ENCODE assay signal across 8 cellular contexts in the genomic region with DNA sequence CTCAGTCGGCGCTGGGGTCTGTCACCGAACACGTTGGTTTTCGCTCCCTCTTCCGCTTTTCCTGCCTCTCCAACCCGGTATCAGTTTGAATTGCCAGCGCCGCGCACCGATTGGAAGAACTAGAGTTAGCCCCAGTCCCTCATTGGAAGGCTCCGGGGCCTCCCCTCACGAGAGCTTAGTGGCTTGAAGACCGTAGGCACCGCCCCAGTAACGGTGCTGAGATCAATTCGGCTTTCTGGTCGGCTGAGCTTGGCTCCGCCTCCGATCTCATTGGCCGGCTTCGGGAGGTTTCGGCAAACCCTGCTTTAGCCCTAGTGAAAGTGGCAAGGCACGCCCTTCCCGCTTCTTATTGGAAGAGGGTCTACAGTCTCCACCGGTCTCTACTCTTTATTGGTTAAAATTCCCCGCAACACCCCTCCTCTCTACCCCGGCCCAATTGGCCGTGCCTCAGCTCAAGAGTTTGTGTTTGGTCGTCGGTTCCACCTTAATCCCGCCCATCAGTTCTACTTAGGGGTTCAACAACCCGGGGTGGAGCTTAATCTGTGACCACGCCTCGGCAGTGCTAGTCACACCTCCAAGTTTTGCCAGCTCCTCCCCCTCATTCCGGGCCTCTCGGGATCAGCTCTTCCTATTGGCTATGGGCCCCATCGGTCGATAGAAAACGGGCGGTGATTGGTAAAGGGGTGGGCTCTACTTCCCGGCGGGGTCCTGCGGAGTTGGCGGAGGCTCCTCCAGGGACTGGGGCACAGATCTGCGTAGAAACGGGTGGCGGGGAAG. TPM values are rescaled to one million over a fixed set of nuclear protein-coding genes. Genes with fewer than 3 reads are reported as not detected.
A peak's percentile ranks its signal among the peaks of the same experiment; 100 is the strongest.
DNase-seq lines count a peak whose midpoint lies in the region; ATAC-seq and TF ChIP-seq lines count a peak whose summit lies in the region.
"Not testable (repeated sequence)": the region's sequence is repeated elsewhere in the genome, so short reads cannot be mapped to it uniquely, and the experiment has no call there.
"Had no signal": no experiment of that assay in that cellular context is flagged by ENCODE, and none has a peak within 500 bp of the region (broad histone marks: within the 10 kb centered on the region; RNA-seq: fewer than 3 reads in every experiment).

A gene (minus strand): TSS at position 63 of the 777 bp plus-strand sequence. CDS start 845 bp downstream, outside the sequence.

- H3K4me3 Mint-ChIP-seq in activated naive CD8-positive, alpha-beta T cell treated with anti-CD3 and anti-CD28 coated beads, Interleukin-2, amount 10 ng/mL, durations not matched to agents 7 days and 5 days, result not testable (repeated sequence)

- H3K27ac ChIP-seq in RWPE2 (ENCODE audit: poor library complexity, severe bottlenecking); lung (ENCODE audit: low read depth in 1 of 2, low read length in 1 of 2): not testable (repeated sequence)

- no CpG with 5 or more reads among the region's 48 CpGs for WGBS in lung, 2 donors

- not testable (repeated sequence) for H3K27me3 Mint-ChIP-seq in activated naive CD8-positive, alpha-beta T cell treated with anti-CD3 and anti-CD28 coated beads, Interleukin-2, amount 10 ng/mL, durations not matched to agents 7 days and 5 days

- H3K9me3 Mint-ChIP-seq in activated naive CD8-positive, alpha-beta T cell treated with anti-CD3 and anti-CD28 coated beads, Interleukin-2, amount 10 ng/mL, durations not matched to agents 7 days and 5 days, result not testable (repeated sequence)

- not testable (repeated sequence) for H3K9me3 ChIP-seq in RWPE2 (ENCODE audit: severe bottlenecking); lung (ENCODE audit: control insufficient read depth in 2 of 2, insufficient read depth in 1 of 2, low read length in 1 of 2)

- H3K27me3 ChIP-seq in RWPE2 (ENCODE audit: insufficient read depth, poor library complexity, severe bottlenecking); lung (ENCODE audit: control insufficient read depth, insufficient read depth): not testable (repeated sequence)

- POLR2A ChIA-PET in activated naive CD8-positive, alpha-beta T cell treated with anti-CD3 and anti-CD28 coated beads, Interleukin-2, amount 10 ng/mL, durations not matched to agents 7 days and 5 days (lab: Charles Lee), result not testable (repeated sequence)

- not testable (repeated sequence) for H3K27ac Mint-ChIP-seq in activated naive CD8-positive, alpha-beta T cell treated with anti-CD3 and anti-CD28 coated beads, Interleukin-2, amount 10 ng/mL, durations not matched to agents 7 days and 5 days

- not testable (repeated sequence) for H3K36me3 ChIP-seq in RWPE2 (ENCODE audit: low read depth); lung (ENCODE audit: control insufficient read depth in 2 of 2, insufficient read depth in 2 of 2, low read length in 2 of 2)

- not testable (repeated sequence) for DNase-seq in RWPE2 (ENCODE audit: low spot score); activated naive CD8-positive, alpha-beta T cell treated with anti-CD3 and anti-CD28 coated beads, Interleukin-2, amount 10 ng/mL, durations not matched to agents 7 days and 5 days; lung (ENCODE audit: low spot score)

- TF ChIP-seq CTCF in RWPE2 (IDR thresholded peaks at IDR 0.05; ENCODE audit: poor library complexity, severe bottlenecking); lung (IDR thresholded peaks at IDR 0.05; ENCODE audit: control extremely low read depth, extremely low read depth): not testable (repeated sequence)

- ATAC-seq in GM18873 (IDR thresholded peaks at IDR 0.05; ENCODE audit: low FRiP score, unreplicated experiment) (peak; percentile 90), GM21447 (IDR thresholded peaks at IDR 0.05; ENCODE audit: unreplicated experiment) (peak; percentile 77), HG02852 (IDR thresholded peaks at IDR 0.05; ENCODE audit: unreplicated experiment) (peak; percentile 80), HG03280 (IDR thresholded peaks at IDR 0.05; ENCODE audit: unreplicated experiment) (peak; percentile 83), RWPE2 (ENCODE audit: low read depth) (peak; percentile 82), lung (ENCODE audit: insufficient read depth, low FRiP score) (peak; percentile 90)
- peak; percentile 87 for ATAC-seq in activated naive CD8-positive, alpha-beta T cell treated with anti-CD3 and anti-CD28 coated beads, Interleukin-2, amount 10 ng/mL, durations not matched to agents 7 days and 5 days (ENCODE audit: low read depth)

- H3K4me3 ChIP-seq in RWPE2 (ENCODE audit: severe bottlenecking); lung: not testable (repeated sequence)

- not testable (repeated sequence) for H3K4me1 ChIP-seq in RWPE2 (ENCODE audit: insufficient read depth, poor library complexity, severe bottlenecking); lung (ENCODE audit: control insufficient read depth in 2 of 2, insufficient read depth in 2 of 2, low read length in 2 of 2)

- H3K36me3 Mint-ChIP-seq in activated naive CD8-positive, alpha-beta T cell treated with anti-CD3 and anti-CD28 coated beads, Interleukin-2, amount 10 ng/mL, durations not matched to agents 7 days and 5 days, result not testable (repeated sequence)

- not testable (repeated sequence) for H3K4me1 Mint-ChIP-seq in activated naive CD8-positive, alpha-beta T cell treated with anti-CD3 and anti-CD28 coated beads, Interleukin-2, amount 10 ng/mL, durations not matched to agents 7 days and 5 days

RNA-seq across cellular contexts. Expression of the gene that starts here (rescaled TPM):
- 1 to 10 TPM; 8.0 to 9.1 TPM for total RNA-seq in activated naive CD8-positive, alpha-beta T cell treated with anti-CD3 and anti-CD28 coated beads, Interleukin-2, amount 10 ng/mL, durations not matched to agents 7 days and 5 days
- 1 to 10 TPM in 1 of 2 donors, under 1 TPM in 1; 0.09 to 1.5 TPM for total RNA-seq in lung
- under 1 TPM; 0.28 to 0.39 TPM for polyA plus RNA-seq in lung
- total RNA-seq: cardiac septum had no signal
